In genomic region chr12:113136128-113136989, GRCh38 we compare ENCODE assay signal across 1 cellular context.
A peak's percentile ranks its signal among the peaks of the same experiment; 100 is the strongest.
TF ChIP-seq lines count a peak whose summit lies in the region.

No MANE protein-coding gene starts in this region.

TF ChIP-seq in GM12878, 131 proteins besides CTCF, POLR2A, EP300 and RAD21:
- TF ChIP-seq IKZF1 (conservative IDR thresholded peaks at IDR 0.05) (0 out of 2 replicates have a peak, but pooled peaks have one; percentile 17), RFX5 (IDR thresholded peaks at IDR 0.05; ENCODE audit: low read depth, low read length) (no peak), NBN (IDR thresholded peaks at IDR 0.05) (0 out of 2 replicates have a peak, but pooled peaks have one; percentile 41), EGR1 (IDR thresholded peaks at IDR 0.05; ENCODE audit: borderline replicate concordance in 1 of 2, low read depth in 2 of 2, low read length in 2 of 2) (peak in 1 of 2 experiments; percentile 54; a peak in 2 of 3 replicates), BACH1 (IDR thresholded peaks at IDR 0.05; ENCODE audit: borderline replicate concordance) (no peak), MTA2 (IDR thresholded peaks at IDR 0.05; ENCODE audit: low read depth) (0 out of 2 replicates have a peak, but pooled peaks have one; percentile 10), CHD2 (IDR thresholded peaks at IDR 0.05; ENCODE audit: borderline replicate concordance, low read depth, low read length) (0 out of 2 replicates have a peak, but pooled peaks have one; percentile 36)
